Comparison of ENCODE assay signal across 28 cellular contexts in genomic region chr3:16383864-16384263, GRCh38.
"Had no signal": no experiment of that assay in that cellular context is flagged by ENCODE, and none has a peak within 500 bp of the region (broad histone marks: within the 10 kb centered on the region; RNA-seq: fewer than 3 reads in every experiment).

No MANE protein-coding gene starts in this region.

- H3K36me3 ChIP-seq: esophagus muscularis mucosa, left lung, ovary, sigmoid colon, suprapubic skin, transverse colon, upper lobe of right lung, uterus had no signal

- ATAC-seq: foreskin keratinocyte; heart right ventricle; left cardiac atrium; left lung; mucosa of descending colon; psoas muscle; right cardiac atrium; stimulated activated naive CD8-positive, alpha-beta T cell treated with anti-CD3 and anti-CD28 coated beads, Interleukin-15, amount 100 ng/mL, for 72 hours; upper lobe of right lung had no signal

- H3K9me3 Mint-ChIP-seq: mesothelial cell of epicardium, naive B cell had no signal

- H3K27me3 Mint-ChIP-seq: naive B cell; stimulated activated naive CD8-positive, alpha-beta T cell treated with anti-CD3 and anti-CD28 coated beads, Interleukin-15, amount 100 ng/mL, for 72 hours had no signal

- DNase-seq: dermis blood vessel endothelial cell; effector memory CD4-positive, alpha-beta T cell; foreskin keratinocyte; glutamatergic neuron; heart right ventricle; hippocampal formation; left cardiac atrium; left lung; mesenchymal stem cell; mucosa of descending colon; naive B cell; nephron progenitor cell; occipital lobe; ovary; posterior cingulate gyrus; psoas muscle; right cardiac atrium; sigmoid colon; stimulated activated CD4-positive, alpha-beta T cell treated with anti-CD3 and anti-CD28 coated beads, Interleukin-4, amount 100 ng/mL, for 4 hours; stimulated activated naive CD4-positive, alpha-beta T cell; stimulated activated naive CD8-positive, alpha-beta T cell treated with anti-CD3 and anti-CD28 coated beads, Interleukin-15, amount 100 ng/mL, for 72 hours; transverse colon; upper lobe of right lung; uterus had no signal

- H3K4me3 Mint-ChIP-seq: mesothelial cell of epicardium; nephron progenitor cell; stimulated activated naive CD8-positive, alpha-beta T cell treated with anti-CD3 and anti-CD28 coated beads, Interleukin-15, amount 100 ng/mL, for 72 hours had no signal

- H3K4me3 ChIP-seq: coronary artery, esophagus muscularis mucosa, heart right ventricle, left lung, mucosa of descending colon, ovary, psoas muscle, sigmoid colon, suprapubic skin, transverse colon, upper lobe of right lung, uterus had no signal

- H3K4me1 Mint-ChIP-seq: mesothelial cell of epicardium had no signal

- H3K9me3 ChIP-seq: esophagus muscularis mucosa, left lung, mucosa of descending colon, ovary, psoas muscle, sigmoid colon, suprapubic skin, transverse colon, upper lobe of right lung, uterus had no signal

- H3K4me1 ChIP-seq: sigmoid colon, transverse colon, upper lobe of right lung had no signal

- H3K27ac Mint-ChIP-seq: mesothelial cell of epicardium, nephron progenitor cell had no signal

- H3K27ac ChIP-seq: coronary artery, foreskin keratinocyte, heart right ventricle, left lung, ovary, psoas muscle, sigmoid colon, suprapubic skin, transverse colon, upper lobe of right lung, uterus had no signal

- H3K27me3 ChIP-seq: esophagus muscularis mucosa, foreskin keratinocyte, heart right ventricle, left lung, ovary, sigmoid colon, suprapubic skin, transverse colon, upper lobe of right lung, uterus had no signal

- H3K36me3 Mint-ChIP-seq: mesothelial cell of epicardium had no signal
